ENCODE assay signal across 30 cellular contexts in genomic region chr9:134498767-134499166, GRCh38.
"Had no signal": no experiment of that assay in that cellular context is flagged by ENCODE, and none has a peak within 500 bp of the region (broad histone marks: within the 10 kb centered on the region; RNA-seq: fewer than 3 reads in every experiment).

No MANE protein-coding gene starts in this region.

- FAIRE-seq: colon, frontal cortex had no signal

- H3K27me3 ChIP-seq: body of pancreas had no signal

- H3K4me1 Mint-ChIP-seq: activated CD4-positive, alpha-beta T cell treated with anti-CD3 and anti-CD28 coated beads for 36 hours; activated CD4-positive, alpha-beta T cell treated with anti-CD3 and anti-CD28 coated beads, Interleukin-2, amount 10 ng/mL, durations not matched to agents 24 days and 14 days; activated CD8-positive, alpha-beta memory T cell treated with anti-CD3 and anti-CD28 coated beads, Interleukin-2, amount 10 ng/mL, durations not matched to agents 7 days and 5 days; activated naive CD4-positive, alpha-beta T cell treated with anti-CD3 and anti-CD28 coated beads, Interleukin-2, amount 50 U/mL, for 24 hours; activated naive CD8-positive, alpha-beta T cell treated with anti-CD3 and anti-CD28 coated beads, Interleukin-2, amount 50 U/mL, for 24 hours; endodermal cell had no signal

- H3K9me3 ChIP-seq: adrenal gland, body of pancreas had no signal

- H3K27ac ChIP-seq: adrenal gland, body of pancreas had no signal

- H3K4me3 ChIP-seq: adrenal gland, body of pancreas had no signal

- DNase-seq: activated CD4-positive, alpha-beta memory T cell treated with anti-CD3 and anti-CD28 coated beads for 36 hours; activated CD4-positive, alpha-beta T cell treated with anti-CD3 and anti-CD28 coated beads for 36 hours; activated CD4-positive, alpha-beta T cell treated with anti-CD3 and anti-CD28 coated beads, Interleukin-2, amount 10 ng/mL, durations not matched to agents 24 days and 14 days; activated CD4-positive, CD25-positive, alpha-beta regulatory T cell; activated CD4-positive, CD25-positive, alpha-beta regulatory T cell treated with anti-CD3 and anti-CD28 coated beads, Interleukin-2, amount 50 U/mL, for 72 hours; activated CD8-positive, alpha-beta memory T cell treated with anti-CD3 and anti-CD28 coated beads, Interleukin-2, amount 10 ng/mL, durations not matched to agents 7 days and 5 days; activated CD8-positive, alpha-beta memory T cell treated with anti-CD3 and anti-CD28 coated beads, Interleukin-2, amount 50 U/mL, for 4 hours; activated CD8-positive, alpha-beta T cell treated with anti-CD3 and anti-CD28 coated beads, Interleukin-2, amount 10 ng/mL, durations not matched to agents 7 days and 5 days; activated effector memory CD4-positive, alpha-beta T cell treated with anti-CD3 and anti-CD28 coated beads, Interleukin-2, amount 50 U/mL, for 16 hours; activated naive CD4-positive, alpha-beta T cell treated with anti-CD3 and anti-CD28 coated beads for 36 hours; activated naive CD8-positive, alpha-beta T cell treated with anti-CD3 and anti-CD28 coated beads for 36 hours; activated naive CD8-positive, alpha-beta T cell treated with anti-CD3 and anti-CD28 coated beads, Interleukin-2, amount 50 U/mL, for 24 hours; activated T-cell treated with anti-CD3 and anti-CD28 coated beads, Interleukin-2, amount 50 U/mL, for 48 hours; adrenal gland; amygdala; body of pancreas; caudate nucleus; cortex of kidney; dermis blood vessel endothelial cell; effector CD8-positive, alpha-beta T cell; endodermal cell; foreskin fibroblast; glutamatergic neuron; T-helper 2 cell had no signal

- H3K27ac Mint-ChIP-seq: activated CD4-positive, alpha-beta memory T cell treated with anti-CD3 and anti-CD28 coated beads for 36 hours; activated CD4-positive, alpha-beta T cell treated with anti-CD3 and anti-CD28 coated beads for 36 hours; activated CD4-positive, alpha-beta T cell treated with anti-CD3 and anti-CD28 coated beads, Interleukin-2, amount 10 ng/mL, durations not matched to agents 24 days and 14 days; activated CD8-positive, alpha-beta memory T cell treated with anti-CD3 and anti-CD28 coated beads, Interleukin-2, amount 10 ng/mL, durations not matched to agents 7 days and 5 days; activated CD8-positive, alpha-beta T cell treated with anti-CD3 and anti-CD28 coated beads, Interleukin-2, amount 10 ng/mL, durations not matched to agents 7 days and 5 days; activated naive CD4-positive, alpha-beta T cell treated with anti-CD3 and anti-CD28 coated beads for 36 hours; activated naive CD4-positive, alpha-beta T cell treated with anti-CD3 and anti-CD28 coated beads, Interleukin-2, amount 50 U/mL, for 24 hours; activated naive CD8-positive, alpha-beta T cell treated with anti-CD3 and anti-CD28 coated beads for 36 hours; activated naive CD8-positive, alpha-beta T cell treated with anti-CD3 and anti-CD28 coated beads, Interleukin-2, amount 50 U/mL, for 24 hours; activated T-helper 1 cell treated with anti-CD3 and anti-CD28 coated beads, Interleukin-12 subunit alpha, Interleukin-12 subunit beta, Interleukin-2, Interleukin-4 antibody, amounts not matched to agents 30 ng/mL and 10 ng/mL and 1 ng/mL, durations not matched to agents 14 hours and 24 hours and 36 hours; activated T-helper 2 cell treated with anti-CD3 and anti-CD28 coated beads, Interferon-gamma antibody, Interleukin-2, Interleukin-4, amounts not matched to agents 10 μg/mL and 5 μg/mL and 100 μg/mL, durations not matched to agents 14 hours and 24 hours and 36 hours; endodermal cell had no signal

- ATAC-seq: activated CD4-positive, alpha-beta T cell treated with anti-CD3 and anti-CD28 coated beads for 36 hours; activated CD8-positive, alpha-beta memory T cell treated with anti-CD3 and anti-CD28 coated beads, Interleukin-2, amount 10 ng/mL, durations not matched to agents 7 days and 5 days; activated CD8-positive, alpha-beta T cell treated with anti-CD3 and anti-CD28 coated beads, Interleukin-2, amount 10 ng/mL, durations not matched to agents 7 days and 5 days; activated naive CD8-positive, alpha-beta T cell treated with anti-CD3 and anti-CD28 coated beads, Interleukin-2, amount 50 U/mL, for 24 hours; body of pancreas; esophagus mucosa had no signal

- H3K4me1 ChIP-seq: body of pancreas had no signal

- H3K36me3 Mint-ChIP-seq: activated CD4-positive, alpha-beta memory T cell treated with anti-CD3 and anti-CD28 coated beads for 36 hours; activated CD8-positive, alpha-beta memory T cell treated with anti-CD3 and anti-CD28 coated beads, Interleukin-2, amount 10 ng/mL, durations not matched to agents 7 days and 5 days; activated naive CD4-positive, alpha-beta T cell treated with anti-CD3 and anti-CD28 coated beads, Interleukin-2, amount 50 U/mL, for 24 hours; activated naive CD8-positive, alpha-beta T cell treated with anti-CD3 and anti-CD28 coated beads for 36 hours had no signal

- H3K9me3 Mint-ChIP-seq: activated CD4-positive, alpha-beta memory T cell treated with anti-CD3 and anti-CD28 coated beads for 36 hours; activated CD4-positive, alpha-beta T cell treated with anti-CD3 and anti-CD28 coated beads, Interleukin-2, amount 10 ng/mL, durations not matched to agents 24 days and 14 days; activated naive CD4-positive, alpha-beta T cell treated with anti-CD3 and anti-CD28 coated beads for 36 hours; activated naive CD4-positive, alpha-beta T cell treated with anti-CD3 and anti-CD28 coated beads, Interleukin-2, amount 50 U/mL, for 24 hours; activated naive CD8-positive, alpha-beta T cell treated with anti-CD3 and anti-CD28 coated beads for 36 hours; activated naive CD8-positive, alpha-beta T cell treated with anti-CD3 and anti-CD28 coated beads, Interleukin-2, amount 50 U/mL, for 24 hours; activated T-helper 1 cell treated with anti-CD3 and anti-CD28 coated beads, Interleukin-12 subunit alpha, Interleukin-12 subunit beta, Interleukin-2, Interleukin-4 antibody, amounts not matched to agents 30 ng/mL and 10 ng/mL and 1 ng/mL, durations not matched to agents 14 hours and 24 hours and 36 hours; activated T-helper 2 cell treated with anti-CD3 and anti-CD28 coated beads, Interferon-gamma antibody, Interleukin-2, Interleukin-4, amounts not matched to agents 10 μg/mL and 5 μg/mL and 100 μg/mL, durations not matched to agents 14 hours and 24 hours and 36 hours had no signal

- H3K4me3 Mint-ChIP-seq: activated CD4-positive, alpha-beta memory T cell treated with anti-CD3 and anti-CD28 coated beads for 36 hours; activated CD4-positive, alpha-beta T cell treated with anti-CD3 and anti-CD28 coated beads for 36 hours; activated CD4-positive, alpha-beta T cell treated with anti-CD3 and anti-CD28 coated beads, Interleukin-2, amount 10 ng/mL, durations not matched to agents 24 days and 14 days; activated CD8-positive, alpha-beta memory T cell treated with anti-CD3 and anti-CD28 coated beads, Interleukin-2, amount 10 ng/mL, durations not matched to agents 7 days and 5 days; activated CD8-positive, alpha-beta T cell treated with anti-CD3 and anti-CD28 coated beads, Interleukin-2, amount 10 ng/mL, durations not matched to agents 7 days and 5 days; activated naive CD4-positive, alpha-beta T cell treated with anti-CD3 and anti-CD28 coated beads for 36 hours; activated naive CD4-positive, alpha-beta T cell treated with anti-CD3 and anti-CD28 coated beads, Interleukin-2, amount 50 U/mL, for 24 hours; activated naive CD8-positive, alpha-beta T cell treated with anti-CD3 and anti-CD28 coated beads for 36 hours; activated naive CD8-positive, alpha-beta T cell treated with anti-CD3 and anti-CD28 coated beads, Interleukin-2, amount 50 U/mL, for 24 hours; activated T-helper 1 cell treated with anti-CD3 and anti-CD28 coated beads, Interleukin-12 subunit alpha, Interleukin-12 subunit beta, Interleukin-2, Interleukin-4 antibody, amounts not matched to agents 30 ng/mL and 10 ng/mL and 1 ng/mL, durations not matched to agents 14 hours and 24 hours and 36 hours; endodermal cell had no signal

- H3K36me3 ChIP-seq: adrenal gland had no signal
